16 cellular contexts compared by ENCODE assay signal in the genomic region with DNA sequence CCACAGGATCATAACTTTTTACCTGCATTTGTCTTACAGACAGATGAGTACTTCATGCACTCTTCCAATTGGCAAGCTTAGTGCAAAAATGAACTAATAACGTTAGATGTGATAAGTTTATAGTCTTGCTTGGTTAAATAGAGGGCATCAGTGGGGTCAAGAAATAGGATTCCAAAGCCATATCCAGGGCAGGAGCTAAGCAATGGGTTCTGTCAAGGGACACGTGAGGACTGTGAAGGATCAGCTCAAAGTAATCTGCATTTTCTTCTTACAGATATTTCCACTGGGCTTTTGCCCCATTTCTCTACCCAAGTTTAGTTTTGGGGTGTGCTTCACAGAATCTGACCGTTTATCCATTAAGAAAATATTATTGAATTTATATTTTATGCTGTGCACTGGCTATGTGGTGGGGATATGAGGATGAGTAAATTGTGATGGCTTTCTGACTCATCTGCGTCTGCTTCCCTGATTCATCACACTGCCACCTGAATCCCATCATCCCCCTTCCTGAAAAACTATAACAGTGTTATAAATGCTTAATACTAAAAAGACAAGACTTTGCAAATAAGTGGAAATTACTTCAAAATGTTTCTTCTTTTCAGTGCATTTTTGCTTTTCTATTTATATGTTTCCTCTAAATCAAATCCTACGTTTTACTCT. TPM values are rescaled to one million over a fixed set of nuclear protein-coding genes. Genes with fewer than 3 reads are reported as not detected.
DNase-seq lines count a peak whose midpoint lies in the region; ATAC-seq and TF ChIP-seq lines count a peak whose summit lies in the region.
"Had no signal": no experiment of that assay in that cellular context is flagged by ENCODE, and none has a peak within 500 bp of the region (broad histone marks: within the 10 kb centered on the region; RNA-seq: fewer than 3 reads in every experiment).

No MANE protein-coding gene starts in this region.

- peak overlapping the region; percentile 66 for H3K27ac ChIP-seq in RWPE2 (ENCODE audit: poor library complexity, severe bottlenecking)
- H3K27ac ChIP-seq in transverse colon: peak overlapping the region; percentile 13 to 61 (median 52)
- H3K27ac ChIP-seq in Peyer's patch: no peak overlapping the region
- H3K27ac ChIP-seq in spleen: no peak overlapping the region
- H3K27ac ChIP-seq: KMS-11 had no signal

- intact Hi-C loops in transverse colon (cut with DNase I; ENCODE audit: low total_unique reads): no loop called here
- intact Hi-C loops in spleen (cut with DNase I; ENCODE audit: low total_unique reads): no loop called here

- no peaks in the 10 kb centered on the region for H3K27me3 ChIP-seq in RWPE2 (ENCODE audit: insufficient read depth, poor library complexity, severe bottlenecking)
- H3K27me3 ChIP-seq in transverse colon: no peaks in the 10 kb centered on the region
- H3K27me3 ChIP-seq in Peyer's patch: no peaks in the 10 kb centered on the region
- no peaks in the 10 kb centered on the region for H3K27me3 ChIP-seq in spleen (replicated peaks in 1 of 7)

- TF ChIP-seq CTCF in RWPE2 (IDR thresholded peaks at IDR 0.05; ENCODE audit: poor library complexity, severe bottlenecking): no peak
- TF ChIP-seq CTCF in transverse colon (IDR thresholded peaks at IDR 0.05): no peak
- no peak for TF ChIP-seq CTCF in Peyer's patch (IDR thresholded peaks at IDR 0.05)
- no peak for TF ChIP-seq CTCF in spleen (IDR thresholded peaks at IDR 0.05 in 8 of 11, conservative IDR thresholded peaks at IDR 0.05 in 3 of 11)

- peaks cover 20% of the 10 kb centered on the region for H3K4me1 ChIP-seq in RWPE2 (ENCODE audit: insufficient read depth, poor library complexity, severe bottlenecking)
- H3K4me1 ChIP-seq in transverse colon: peaks cover 11 to 66% (median 32%) of the 10 kb centered on the region in 4 donors
- H3K4me1 ChIP-seq in Peyer's patch: peaks cover 0 to 18% (median 1%) of the 10 kb centered on the region in 4 donors
- H3K4me1 ChIP-seq in spleen: no peaks in the 10 kb centered on the region

- H3K4me3 ChIP-seq in RWPE2 (ENCODE audit: severe bottlenecking) (no peak overlapping the region), transverse colon (no peak overlapping the region), Peyer's patch (no peak overlapping the region), spleen (no peak overlapping the region)

- TF ChIP-seq EP300 in transverse colon (IDR thresholded peaks at IDR 0.05; ENCODE audit: low read depth): no peak

- H3K9me3 ChIP-seq in RWPE2 (ENCODE audit: severe bottlenecking) (no peaks in the 10 kb centered on the region), transverse colon (no peaks in the 10 kb centered on the region), Peyer's patch (no peaks in the 10 kb centered on the region), spleen (no peaks in the 10 kb centered on the region)

- WGBS in transverse colon (ENCODE audit: low coverage in 1 of 2), 2 donors: 75 to 78% methylated on average over 3 to 5 of the region's 5 CpGs
- 80 to 88% (median 86%) methylated on average over 5 of the region's 5 CpGs for WGBS in spleen, 5 donors

- ATAC-seq in RWPE2 (ENCODE audit: low read depth): peak; percentile 97
- ATAC-seq: CD8-positive, alpha-beta T cell had no signal

- DNase-seq in HCEC 1CT (peak; percentile 87), RWPE2 (ENCODE audit: low spot score) (no peak), fibroblast of peridontal ligament (ENCODE audit: extremely low read depth) (peak; percentile 35), transverse colon (no peak), Peyer's patch (no peak), MV-4-11 (lab: John Stamatoyannopoulos, UW) (no peak), spleen (no peak)
- DNase-seq: activated CD4-positive, alpha-beta T cell treated with anti-CD3 and anti-CD28 coated beads for 4 hours; CD8-positive, alpha-beta T cell; endodermal cell; NCI-H1417; NCI-H345; nephron progenitor cell; stimulated activated CD4-positive, alpha-beta T cell treated with anti-CD3 and anti-CD28 coated beads, Interleukin-2, amount 100 ng/mL, for 24 hours; T1000 had no signal

- H3K36me3 ChIP-seq in RWPE2 (ENCODE audit: low read depth) (no peaks in the 10 kb centered on the region), transverse colon (no peaks in the 10 kb centered on the region), Peyer's patch (no peaks in the 10 kb centered on the region), spleen (no peaks in the 10 kb centered on the region)

- in situ Hi-C loops in transverse colon (cut with MboI; ENCODE audit: low pct_ligation_motif_present in 1 of 4, low pct_unique_long_range_greater_than_20kb in 1 of 4, low sequenced_read_pairs in 3 of 4): no loop called here

- TF ChIP-seq POLR2A in transverse colon (IDR thresholded peaks at IDR 0.05): no peak
- TF ChIP-seq POLR2A in Peyer's patch (IDR thresholded peaks at IDR 0.05): no peak
- no peak for TF ChIP-seq POLR2A in spleen (IDR thresholded peaks at IDR 0.05)

RNA-seq across cellular contexts. Expression of a gene that starts 17.5 kb away (rescaled TPM):
- total RNA-seq in transverse colon (10 to 100 TPM; 34.7 to 73.4 (median 38.8) TPM), Peyer's patch (10 to 100 TPM in 3 of 4 donors, 1 to 10 TPM in 1; 6.6 to 27.1 (median 21.9) TPM), spleen (1 to 10 TPM; 2.5 to 5.9 (median 4.2) TPM)
- under 1 TPM; 0.24 to 0.58 (median 0.26) TPM for polyA plus RNA-seq in spleen

Comparison
In these comparisons a context has a peak if more than half of its experiments do, and no peak if none do; other contexts are left out.
1. DNase-seq: peak in HCEC 1CT (single experiment) and fibroblast of peridontal ligament (single experiment); none in RWPE2 (single experiment), transverse colon (single experiment), Peyer's patch (0 of 3), MV-4-11 (single experiment) and spleen (single experiment).
2. H3K27ac ChIP-seq: peak in RWPE2 (single experiment) and transverse colon (4 of 4); none in Peyer's patch (0 of 4) and spleen (0 of 8).